In genomic region chr7:2517678-2518077, GRCh38 we compare ENCODE assay signal across 1 cellular context.
TF ChIP-seq lines count a peak whose summit lies in the region.

No MANE protein-coding gene starts in this region.

TF ChIP-seq in HEK293, 187 proteins besides CTCF, POLR2A, EP300 and RAD21:
- no peak for TF ChIP-seq ZBTB7A (tag by site-specific recombination; IDR thresholded peaks at IDR 0.05; ENCODE audit: low read depth)
- TF ChIP-seq ZFHX2 (tag by site-specific recombination; conservative IDR thresholded peaks at IDR 0.05), result peak; percentile 97
- TF ChIP-seq, protein P1, sequence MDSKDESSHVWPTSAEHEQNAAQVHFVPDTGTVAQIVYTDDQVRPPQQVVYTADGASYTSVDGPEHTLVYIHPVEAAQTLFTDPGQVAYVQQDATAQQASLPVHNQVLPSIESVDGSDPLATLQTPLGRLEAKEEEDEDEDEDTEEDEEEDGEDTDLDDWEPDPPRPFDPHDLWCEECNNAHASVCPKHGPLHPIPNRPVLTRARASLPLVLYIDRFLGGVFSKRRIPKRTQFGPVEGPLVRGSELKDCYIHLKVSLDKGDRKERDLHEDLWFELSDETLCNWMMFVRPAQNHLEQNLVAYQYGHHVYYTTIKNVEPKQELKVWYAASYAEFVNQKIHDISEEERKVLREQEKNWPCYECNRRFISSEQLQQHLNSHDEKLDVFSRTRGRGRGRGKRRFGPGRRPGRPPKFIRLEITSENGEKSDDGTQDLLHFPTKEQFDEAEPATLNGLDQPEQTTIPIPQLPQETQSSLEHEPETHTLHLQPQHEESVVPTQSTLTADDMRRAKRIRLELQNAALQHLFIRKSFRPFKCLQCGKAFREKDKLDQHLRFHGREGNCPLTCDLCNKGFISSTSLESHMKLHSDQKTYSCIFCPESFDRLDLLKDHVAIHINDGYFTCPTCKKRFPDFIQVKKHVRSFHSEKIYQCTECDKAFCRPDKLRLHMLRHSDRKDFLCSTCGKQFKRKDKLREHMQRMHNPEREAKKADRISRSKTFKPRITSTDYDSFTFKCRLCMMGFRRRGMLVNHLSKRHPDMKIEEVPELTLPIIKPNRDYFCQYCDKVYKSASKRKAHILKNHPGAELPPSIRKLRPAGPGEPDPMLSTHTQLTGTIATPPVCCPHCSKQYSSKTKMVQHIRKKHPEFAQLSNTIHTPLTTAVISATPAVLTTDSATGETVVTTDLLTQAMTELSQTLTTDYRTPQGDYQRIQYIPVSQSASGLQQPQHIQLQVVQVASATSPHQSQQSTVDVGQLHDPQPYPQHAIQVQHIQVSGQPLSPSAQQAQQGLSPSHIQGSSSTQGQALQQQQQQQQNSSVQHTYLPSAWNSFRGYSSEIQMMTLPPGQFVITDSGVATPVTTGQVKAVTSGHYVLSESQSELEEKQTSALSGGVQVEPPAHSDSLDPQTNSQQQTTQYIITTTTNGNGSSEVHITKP (tag by site-specific recombination; IDR thresholded peaks at IDR 0.05), result no peak
- peak; percentile 97 for TF ChIP-seq EGR2 (tag by site-specific recombination; IDR thresholded peaks at IDR 0.05; ENCODE audit: low read depth)
- TF ChIP-seq SP2 (tag by site-specific recombination; IDR thresholded peaks at IDR 0.05), result peak; percentile 37
- no peak for TF ChIP-seq RBAK (tag by site-specific recombination; IDR thresholded peaks at IDR 0.05)
- no peak for TF ChIP-seq TRIM28 (IDR thresholded peaks at IDR 0.05; ENCODE audit: borderline replicate concordance, low read length)
- TF ChIP-seq ZNF747 (tag by site-specific recombination; IDR thresholded peaks at IDR 0.05), result no peak
TF ChIP-seq in HEK293: peak in this region for 3.
